In genomic region chr1:185316163-185317033, GRCh38 we compare ENCODE assay signal across 8 cellular contexts. TPM values are rescaled to one million over a fixed set of nuclear protein-coding genes. Genes with fewer than 3 reads are reported as not detected.
A peak's percentile ranks its signal among the peaks of the same experiment; 100 is the strongest.
DNase-seq lines count a peak whose midpoint lies in the region; ATAC-seq and TF ChIP-seq lines count a peak whose summit lies in the region.

No MANE protein-coding gene starts in this region.

- H3K79me2 ChIP-seq in smooth muscle cell (ENCODE audit: low read depth): peaks cover 55% of the 10 kb centered on the region

- peak overlapping the region; percentile 89 for H3K4me3 ChIP-seq in WERI-Rb-1 (ENCODE audit: low read depth, low read length)
- peak overlapping the region; percentile 70 to 97 (median 75) for H3K4me3 ChIP-seq in breast epithelium
- peak overlapping the region; percentile 92 for H3K4me3 ChIP-seq in smooth muscle cell

- H4K20me1 ChIP-seq in smooth muscle cell (ENCODE audit: low read depth): peaks cover 48% of the 10 kb centered on the region

- TF ChIP-seq CTCF in WERI-Rb-1 (IDR thresholded peaks at IDR 0.05; ENCODE audit: low read depth, low read length): no peak
- TF ChIP-seq CTCF in breast epithelium (IDR thresholded peaks at IDR 0.05): no peak
- TF ChIP-seq CTCF in smooth muscle cell (IDR thresholded peaks at IDR 0.05; ENCODE audit: borderline replicate concordance, insufficient read depth, poor library complexity, severe bottlenecking): no peak

- peaks cover 5% of the 10 kb centered on the region for H3F3A ChIP-seq in smooth muscle cell (ENCODE audit: low read depth)

- no peaks in the 10 kb centered on the region for H3K9me3 ChIP-seq in WERI-Rb-1 (ENCODE audit: severe bottlenecking)
- no peaks in the 10 kb centered on the region for H3K9me3 ChIP-seq in breast epithelium
- H3K9me3 ChIP-seq in smooth muscle cell (replicated peaks; ENCODE audit: low read depth): no peaks in the 10 kb centered on the region

- peak overlapping the region; percentile 93 to 99 (median 96) for H3K4me3 Mint-ChIP-seq in immature natural killer cell

- H3K36me3 ChIP-seq in WERI-Rb-1: peaks cover 24% of the 10 kb centered on the region
- no peaks in the 10 kb centered on the region for H3K36me3 ChIP-seq in breast epithelium
- no peaks in the 10 kb centered on the region for H3K36me3 ChIP-seq in smooth muscle cell (ENCODE audit: low read depth)

- intact Hi-C loops in breast epithelium (cut with DNase I; ENCODE audit: low total_unique reads): no loop called here

- no peak for TF ChIP-seq POLR2A in breast epithelium (IDR thresholded peaks at IDR 0.05)

- WGBS in smooth muscle cell (ENCODE audit: low lambda C conversion rate): under 1% methylated on average over 69 of the region's 88 CpGs

- H3K27ac ChIP-seq in WERI-Rb-1 (peak overlapping the region; percentile 97), breast epithelium (peak overlapping the region; percentile 89 to 91), smooth muscle cell (ENCODE audit: low read depth) (peak overlapping the region; percentile 98)

- DNase-seq in A172 (ENCODE audit: low spot score): peak; percentile 78
- peak; percentile 56 for DNase-seq in NCI-H2107 treated with DMSO at 0.1 percent for 48 hours (lab: John Stamatoyannopoulos, UW; ENCODE audit: unreplicated experiment)
- DNase-seq in WERI-Rb-1: peak; percentile 97
- peak; percentile 82 to 85 for DNase-seq in breast epithelium (ENCODE audit: low spot score in 2 of 2)
- DNase-seq in immature natural killer cell: peak; percentile 89 to 91 (median 90)
- peak; percentile 72 for DNase-seq in smooth muscle cell (lab: John Stamatoyannopoulos, UW; ENCODE audit: unreplicated experiment)

- peak overlapping the region; percentile 3 for H2AFZ ChIP-seq in smooth muscle cell (ENCODE audit: low read depth)

- peaks cover 63 to 73% of the 10 kb centered on the region in 2 donors for H3K4me1 Mint-ChIP-seq in immature natural killer cell

- ATAC-seq in GM18511 (IDR thresholded peaks at IDR 0.05; ENCODE audit: unreplicated experiment): peak; percentile 52
- ATAC-seq in HG03039 (IDR thresholded peaks at IDR 0.05; ENCODE audit: unreplicated experiment): peak; percentile 49

- peaks cover 0 to 3% (median 0%) of the 10 kb centered on the region in 3 donors for H3K36me3 Mint-ChIP-seq in immature natural killer cell

- peak overlapping the region; percentile 96 for H3K4me2 ChIP-seq in smooth muscle cell

- H3K27me3 Mint-ChIP-seq in immature natural killer cell (ENCODE audit: low read depth in 3 of 3): peaks cover 11 to 28% (median 25%) of the 10 kb centered on the region in 3 donors

- peak overlapping the region; percentile 97 for H3K9ac ChIP-seq in smooth muscle cell (ENCODE audit: low read depth)

- no peaks in the 10 kb centered on the region for H3K9me3 Mint-ChIP-seq in immature natural killer cell

- peak overlapping the region; percentile 95 to 99 (median 99) for H3K27ac Mint-ChIP-seq in immature natural killer cell

- H3K27me3 ChIP-seq in WERI-Rb-1 (ENCODE audit: insufficient read depth, low read depth, severe bottlenecking): no peaks in the 10 kb centered on the region
- no peaks in the 10 kb centered on the region for H3K27me3 ChIP-seq in breast epithelium
- no peaks in the 10 kb centered on the region for H3K27me3 ChIP-seq in smooth muscle cell (ENCODE audit: low read depth)

- peaks cover 0 to 5% of the 10 kb centered on the region in 2 donors for H3K4me1 ChIP-seq in breast epithelium
- H3K4me1 ChIP-seq in smooth muscle cell (ENCODE audit: low read depth): peaks cover 38% of the 10 kb centered on the region

RNA-seq across cellular contexts. Expression of gene IVNS1ABP, which starts 0.6 kb away (rescaled TPM):
- total RNA-seq in A172 (2014; rRNA removed; shearing (Covaris generic)): 60.4 and 67.7 TPM in 2 replicates
- total RNA-seq in breast epithelium: 10 to 100 TPM; 51.0 to 92.9 (median 91.1) TPM
- 100 to 1,000 TPM in 2 of 3 donors, 10 to 100 TPM in 1; 68.6 to 146 (median 110) TPM for polyA plus RNA-seq in immature natural killer cell
- 315 and 398 TPM in 2 replicates for total RNA-seq in smooth muscle cell
- 128 and 260 TPM in 2 replicates for polyA plus RNA-seq in smooth muscle cell

Comparison
In these comparisons a context has a peak if more than half of its experiments do, and no peak if none do; other contexts are left out.
1. Peak in every context shown above with its lines: DNase-seq, ATAC-seq, H3K4me3 ChIP-seq and H3K27ac ChIP-seq.